ENCODE assay signal across 1 cellular context in genomic region chr10:44976352-44977198, GRCh38.
A peak's percentile ranks its signal among the peaks of the same experiment; 100 is the strongest.
TF ChIP-seq lines count a peak whose summit lies in the region.

No MANE protein-coding gene starts in this region.

TF ChIP-seq in HepG2, 621 proteins besides CTCF, POLR2A, EP300 and RAD21 (continued from another document and continues in another):
- TF ChIP-seq AHDC1 (CRISPR knock-in tag; IDR thresholded peaks at IDR 0.05; ENCODE audit: borderline replicate concordance) = no peak
- TF ChIP-seq ZNF576 (CRISPR knock-in tag; IDR thresholded peaks at IDR 0.05) = no peak
- no peak for TF ChIP-seq AHR (CRISPR knock-in tag; IDR thresholded peaks at IDR 0.05)
- peak; percentile 98 for TF ChIP-seq PAF1 (CRISPR knock-in tag; IDR thresholded peaks at IDR 0.05)
- no peak for TF ChIP-seq ZNF83 (CRISPR knock-in tag; IDR thresholded peaks at IDR 0.05; ENCODE audit: borderline replicate concordance)
- TF ChIP-seq ZSCAN25 (CRISPR knock-in tag; IDR thresholded peaks at IDR 0.05) = 0 out of 2 replicates have a peak, but pooled peaks have one; percentile 22
- peak; percentile 17; the same call in 1 of the 2 replicates for TF ChIP-seq KDM2A (CRISPR knock-in tag; IDR thresholded peaks at IDR 0.05; ENCODE audit: borderline replicate concordance, low read depth)
- TF ChIP-seq ERF (CRISPR knock-in tag; IDR thresholded peaks at IDR 0.05) = peak; percentile 40; the same call in 1 of the 2 replicates
- no peak for TF ChIP-seq ZBTB3 (CRISPR knock-in tag; IDR thresholded peaks at IDR 0.05; ENCODE audit: borderline replicate concordance, low read depth)
- TF ChIP-seq REST (IDR thresholded peaks at IDR 0.05; ENCODE audit: borderline replicate concordance in 1 of 2, low read depth in 1 of 2, low read length in 2 of 2) = no peak
- peak; percentile 43; the same call in 1 of the 2 replicates for TF ChIP-seq HDAC2 (CRISPR knock-in tag; IDR thresholded peaks at IDR 0.05)
- TF ChIP-seq FOXJ3 (CRISPR knock-in tag; IDR thresholded peaks at IDR 0.05; ENCODE audit: borderline replicate concordance) = no peak
- TF ChIP-seq TMF1 (CRISPR knock-in tag; IDR thresholded peaks at IDR 0.05; ENCODE audit: low read depth) = no peak; the same call in 1 of the 2 replicates
- TF ChIP-seq NCOA1 (CRISPR knock-in tag; IDR thresholded peaks at IDR 0.05) = no peak
- TF ChIP-seq KDM5B (CRISPR knock-in tag; IDR thresholded peaks at IDR 0.05; ENCODE audit: borderline replicate concordance) = no peak
- no peak for TF ChIP-seq HINFP (CRISPR knock-in tag; IDR thresholded peaks at IDR 0.05; ENCODE audit: low read depth)
- TF ChIP-seq CCAR2 (optimal IDR thresholded peaks at IDR 0.05; ENCODE audit: low read depth, low read length) = no peak
- no peak; the same call in 1 of the 2 replicates for TF ChIP-seq PATZ1 (CRISPR knock-in tag; IDR thresholded peaks at IDR 0.05)
- TF ChIP-seq SMAD9 (CRISPR knock-in tag; IDR thresholded peaks at IDR 0.05) = no peak
- no peak for TF ChIP-seq TP53 (CRISPR knock-in tag; conservative IDR thresholded peaks at IDR 0.05)
- no peak; the same call in 1 of the 2 replicates for TF ChIP-seq ZMAT5 (CRISPR knock-in tag; IDR thresholded peaks at IDR 0.05; ENCODE audit: borderline replicate concordance, low read depth)
- TF ChIP-seq E2F1 (CRISPR knock-in tag; IDR thresholded peaks at IDR 0.05) = no peak
- peak; percentile 50; the same call in 1 of the 2 replicates for TF ChIP-seq ZNF788 (CRISPR knock-in tag; IDR thresholded peaks at IDR 0.05; ENCODE audit: borderline replicate concordance)
- no peak for TF ChIP-seq ZGPAT (CRISPR knock-in tag; IDR thresholded peaks at IDR 0.05)
- 0 out of 2 replicates have a peak, but pooled peaks have one; percentile 13 for TF ChIP-seq ETV5 (CRISPR knock-in tag; IDR thresholded peaks at IDR 0.05; ENCODE audit: borderline replicate concordance)
- no peak for TF ChIP-seq FOXO4 (CRISPR knock-in tag; conservative IDR thresholded peaks at IDR 0.05)
- peak; percentile 86 for TF ChIP-seq SALL1 (CRISPR knock-in tag; IDR thresholded peaks at IDR 0.05)
- no peak for TF ChIP-seq ZNF362 (CRISPR knock-in tag; IDR thresholded peaks at IDR 0.05; ENCODE audit: borderline replicate concordance)
- peak; percentile 54 for TF ChIP-seq ZNF350 (CRISPR knock-in tag; IDR thresholded peaks at IDR 0.05; ENCODE audit: borderline replicate concordance, low read depth)
- no peak for TF ChIP-seq ZFAT (CRISPR knock-in tag; conservative IDR thresholded peaks at IDR 0.05)
- no peak for TF ChIP-seq MEIS1 (CRISPR knock-in tag; IDR thresholded peaks at IDR 0.05; ENCODE audit: borderline replicate concordance)
- peak; percentile 32; the same call in 1 of the 2 replicates for TF ChIP-seq RXRB (CRISPR knock-in tag; IDR thresholded peaks at IDR 0.05; ENCODE audit: borderline replicate concordance)
- peak; percentile 87 for TF ChIP-seq ZBTB42 (CRISPR knock-in tag; IDR thresholded peaks at IDR 0.05)
- peak; percentile 17; the same call in 1 of the 2 replicates for TF ChIP-seq GATAD2A (CRISPR knock-in tag; IDR thresholded peaks at IDR 0.05)
- no peak for TF ChIP-seq TBX3 (IDR thresholded peaks at IDR 0.05; ENCODE audit: borderline replicate concordance)
- no peak for TF ChIP-seq NAIF1 (CRISPR knock-in tag; IDR thresholded peaks at IDR 0.05; ENCODE audit: borderline replicate concordance)
- no peak for TF ChIP-seq E2F5 (CRISPR knock-in tag; conservative IDR thresholded peaks at IDR 0.05)
- TF ChIP-seq MIER3 (CRISPR knock-in tag; IDR thresholded peaks at IDR 0.05; ENCODE audit: borderline replicate concordance) = no peak; the same call in 1 of the 2 replicates
- TF ChIP-seq SUZ12 (IDR thresholded peaks at IDR 0.05; ENCODE audit: low read depth, low read length) = no peak
